ENCODE assay signal across 18 cellular contexts in the genomic region with DNA sequence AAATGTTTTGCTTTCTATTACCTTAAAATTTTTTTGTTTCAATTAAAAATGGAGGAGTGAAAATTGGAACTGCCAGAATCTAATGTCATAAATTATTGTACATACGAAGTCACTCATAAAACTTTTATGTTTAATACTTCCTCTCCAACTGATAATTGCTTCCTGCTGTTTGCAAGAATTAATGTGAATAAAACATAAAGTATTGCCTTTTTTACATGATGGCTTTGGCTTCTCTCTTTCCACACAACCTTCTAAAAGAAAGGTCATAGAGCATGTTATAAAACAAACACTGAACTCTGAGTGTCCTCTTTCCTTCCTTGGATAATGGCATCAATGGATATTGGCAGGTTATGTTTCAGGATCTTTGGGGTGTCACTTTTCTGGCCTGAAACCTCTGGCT.
"Had no signal": no experiment of that assay in that cellular context is flagged by ENCODE, and none has a peak within 500 bp of the region (broad histone marks: within the 10 kb centered on the region; RNA-seq: fewer than 3 reads in every experiment).

No MANE protein-coding gene starts in this region.

- H3K27ac ChIP-seq: heart left ventricle, neutrophil, sigmoid colon, skin epidermis, stomach, thoracic aorta, transverse colon had no signal

- H3K36me3 ChIP-seq: heart left ventricle, neutrophil, sigmoid colon, stomach, thoracic aorta, transverse colon had no signal

- H3K9me3 ChIP-seq: heart left ventricle, neutrophil, sigmoid colon, thoracic aorta, transverse colon had no signal

- H3K27ac Mint-ChIP-seq: naive thymus-derived CD4-positive, alpha-beta T cell; nephron progenitor cell had no signal

- H3K4me1 ChIP-seq: sigmoid colon, stomach, transverse colon had no signal

- DNase-seq: erythroblast; heart left ventricle; hippocampal formation; left colon; naive thymus-derived CD4-positive, alpha-beta T cell; nephron progenitor cell; posterior cingulate gyrus; sigmoid colon; stimulated activated CD4-positive, alpha-beta T cell treated with anti-CD3 and anti-CD28 coated beads, Interleukin-12 subunit alpha, Interleukin-12 subunit beta, amount 100 ng/mL, for 4 hours; stimulated activated naive CD4-positive, alpha-beta T cell; stomach; substantia nigra; transverse colon had no signal

- H3K27me3 Mint-ChIP-seq: naive thymus-derived CD4-positive, alpha-beta T cell had no signal

- H3K36me3 Mint-ChIP-seq: naive thymus-derived CD4-positive, alpha-beta T cell had no signal

- H3K4me3 Mint-ChIP-seq: naive thymus-derived CD4-positive, alpha-beta T cell; nephron progenitor cell had no signal

- FAIRE-seq: endothelial cell of umbilical vein, frontal cortex had no signal

- H3K4me3 ChIP-seq: heart left ventricle, sigmoid colon, skin epidermis, stomach, thoracic aorta, transverse colon had no signal

- ATAC-seq: heart left ventricle; left colon; naive thymus-derived CD4-positive, alpha-beta T cell had no signal

- H3K27me3 ChIP-seq: heart left ventricle, neutrophil, sigmoid colon, stomach, transverse colon had no signal
